8 cellular contexts compared by ENCODE assay signal in genomic region chr14:99995700-99996356, GRCh38.
DNase-seq lines count a peak whose midpoint lies in the region; ATAC-seq and TF ChIP-seq lines count a peak whose summit lies in the region.

No MANE protein-coding gene starts in this region.

- H3K9me3 Mint-ChIP-seq in effector memory CD8-positive, alpha-beta T cell = no peaks in the 10 kb centered on the region
- H3K9me3 Mint-ChIP-seq in naive thymus-derived CD8-positive, alpha-beta T cell = no peaks in the 10 kb centered on the region

- peaks cover 4% of the 10 kb centered on the region for H3K36me3 Mint-ChIP-seq in effector memory CD8-positive, alpha-beta T cell (ENCODE audit: insufficient read depth)
- no peaks in the 10 kb centered on the region for H3K36me3 Mint-ChIP-seq in naive thymus-derived CD8-positive, alpha-beta T cell

- POLR2A ChIA-PET in naive thymus-derived CD8-positive, alpha-beta T cell (lab: Charles Lee) = no interaction called here

- H3K4me1 ChIP-seq in thoracic aorta (ENCODE audit: control insufficient read depth in 1 of 2, low read depth in 2 of 2) = no peaks in the 10 kb centered on the region

- no peaks in the 10 kb centered on the region for H3K27me3 ChIP-seq in thoracic aorta (replicated peaks; ENCODE audit: insufficient read depth)

- H3K9me3 ChIP-seq in thoracic aorta = no peaks in the 10 kb centered on the region

- H3K27ac Mint-ChIP-seq in effector memory CD8-positive, alpha-beta T cell = no peak overlapping the region
- peak overlapping the region in 1 of 10 donors; percentile 48 for H3K27ac Mint-ChIP-seq in naive thymus-derived CD8-positive, alpha-beta T cell

- no peak overlapping the region for H3K27ac ChIP-seq in thoracic aorta

- in situ Hi-C loops in GM13976 (cut with MboI; ENCODE audit: low sequenced_read_pairs, unreplicated experiment) = no loop called here

- no peak overlapping the region for H3K4me3 ChIP-seq in thoracic aorta

- peak; percentile 45 for DNase-seq in 8988T
- peak; percentile 75 for DNase-seq in GM13976 (ENCODE audit: low spot score)
- peak; percentile 60 for DNase-seq in NCI-H460 (ENCODE audit: extremely low read depth, low read depth)
- peak; percentile 61 to 62 for DNase-seq in activated CD4-positive, alpha-beta T cell treated with anti-CD3 and anti-CD28 coated beads, Interleukin-2, amount 50 U/mL, for 4 hours
- DNase-seq in effector memory CD8-positive, alpha-beta T cell = peak; percentile 55 to 66 (median 60)
- peak; percentile 29 to 81 (median 58) for DNase-seq in naive thymus-derived CD8-positive, alpha-beta T cell
- DNase-seq in thoracic aorta (ENCODE audit: low spot score) = no peak

- TF ChIP-seq CTCF in GM13976 (IDR thresholded peaks at IDR 0.05; ENCODE audit: borderline replicate concordance, control extremely low read depth, extremely low read depth, insufficient read depth, missing control alignments) = peak; percentile 84
- TF ChIP-seq CTCF in thoracic aorta (IDR thresholded peaks at IDR 0.05) = peak; percentile 82

- peaks cover 2 to 4% of the 10 kb centered on the region in 2 donors for H3K4me1 Mint-ChIP-seq in effector memory CD8-positive, alpha-beta T cell (ENCODE audit: low read depth in 2 of 2)
- peaks cover 0 to 10% (median 4%) of the 10 kb centered on the region in 4 donors for H3K4me1 Mint-ChIP-seq in naive thymus-derived CD8-positive, alpha-beta T cell

- H3K27me3 Mint-ChIP-seq in effector memory CD8-positive, alpha-beta T cell = peaks cover 0 to 18% of the 10 kb centered on the region in 2 donors
- H3K27me3 Mint-ChIP-seq in naive thymus-derived CD8-positive, alpha-beta T cell = peaks cover 0 to 5% (median 2%) of the 10 kb centered on the region in 5 donors

- H3K36me3 ChIP-seq in thoracic aorta = no peaks in the 10 kb centered on the region

- peak; percentile 98 for ATAC-seq in HG02763 (IDR thresholded peaks at IDR 0.05; ENCODE audit: unreplicated experiment)
- peak; percentile 91 for ATAC-seq in effector memory CD8-positive, alpha-beta T cell (replicated peaks)
- ATAC-seq in naive thymus-derived CD8-positive, alpha-beta T cell = peak; percentile 90 to 100
- no peak for ATAC-seq in thoracic aorta (ENCODE audit: insufficient number of reproducible peaks, low FRiP score, low read depth)

- no peak overlapping the region for H3K4me3 Mint-ChIP-seq in effector memory CD8-positive, alpha-beta T cell
- no peak overlapping the region for H3K4me3 Mint-ChIP-seq in naive thymus-derived CD8-positive, alpha-beta T cell
